Comparison of ENCODE assay signal across 12 cellular contexts in genomic region chr9:120942186-120943001, GRCh38. TPM values are rescaled to one million over a fixed set of nuclear protein-coding genes. Genes with fewer than 3 reads are reported as not detected.
DNase-seq lines count a peak whose midpoint lies in the region; ATAC-seq and TF ChIP-seq lines count a peak whose summit lies in the region.
"Had no signal": no experiment of that assay in that cellular context is flagged by ENCODE, and none has a peak within 500 bp of the region (broad histone marks: within the 10 kb centered on the region; RNA-seq: fewer than 3 reads in every experiment).

No MANE protein-coding gene starts in this region.

- no peak overlapping the region for H3K4me3 ChIP-seq in mammary epithelial cell (replicated peaks in 1 of 3; ENCODE audit: insufficient read depth in 1 of 3, low read depth in 2 of 3, low read length in 3 of 3)
- peak overlapping the region in 1 of 3 donors; percentile 42 for H3K4me3 ChIP-seq in skeletal muscle tissue (ENCODE audit: low read length in 3 of 3)

- intact Hi-C loops in mammary epithelial cell (cut with micrococcal nuclease): no loop called here
- intact Hi-C loops in activated CD8-positive, alpha-beta T cell treated with anti-CD3 and anti-CD28 coated beads for 36 hours (cut with micrococcal nuclease): no loop called here

- H3K23me2 ChIP-seq in H9 (ENCODE audit: insufficient read length, low read depth, low read length, poor library complexity, severe bottlenecking): no peaks in the 10 kb centered on the region

- dilution Hi-C loops in mammary epithelial cell (cut with HindIII; ENCODE audit: low sequenced_read_pairs): loop anchor here (25.0 kb wide), 1 partner anchor 180 kb away; no protein-coding TSS in a partner anchor

- H3K79me2 ChIP-seq in H9 (ENCODE audit: insufficient read depth, low read length) (no peaks in the 10 kb centered on the region), mammary epithelial cell (ENCODE audit: insufficient read depth, low read length) (no peaks in the 10 kb centered on the region)

- peak overlapping the region; percentile 51 for H2AFZ ChIP-seq in H9 (ENCODE audit: low read length)
- peak overlapping the region; percentile 58 for H2AFZ ChIP-seq in mammary epithelial cell (ENCODE audit: low read depth, low read length)

- H3K56ac ChIP-seq in H9 (ENCODE audit: insufficient read length, low read depth, low read length): no peak overlapping the region

- H3K4me1 ChIP-seq in H9 (ENCODE audit: insufficient read depth, low read length) (no peaks in the 10 kb centered on the region; the same call in 1 of the 2 replicates), mammary epithelial cell (ENCODE audit: insufficient read depth, low read length) (peaks cover 35% of the 10 kb centered on the region), skeletal muscle tissue (ENCODE audit: control insufficient read depth in 3 of 3, insufficient read depth in 3 of 3, low read length in 3 of 3) (peaks cover 8 to 18% (median 15%) of the 10 kb centered on the region in 3 donors)

- peaks cover 30 to 33% of the 10 kb centered on the region in 2 experiments for H3K4me1 Mint-ChIP-seq in H9
- peaks cover 5% of the 10 kb centered on the region for H3K4me1 Mint-ChIP-seq in activated CD8-positive, alpha-beta T cell treated with anti-CD3 and anti-CD28 coated beads for 36 hours (ENCODE audit: low read depth)
- H3K4me1 Mint-ChIP-seq: immature natural killer cell had no signal

- CTCF ChIA-PET in mammary epithelial cell (lab: Charles Lee; ENCODE audit: low non-redundant PET): no interaction called here
- CTCF ChIA-PET in activated CD8-positive, alpha-beta T cell treated with anti-CD3 and anti-CD28 coated beads for 36 hours (lab: Charles Lee): interaction anchor here (1.5 kb wide), 1 partner anchor 73 kb away, joined by 6 read pairs; no protein-coding TSS in a partner anchor

- H3K23ac ChIP-seq in H9 (ENCODE audit: insufficient read length, low read depth, low read length): no peak overlapping the region

- H4K5ac ChIP-seq in H9 (ENCODE audit: insufficient read length, low read depth, low read length): no peak overlapping the region

- POLR2A ChIA-PET in activated CD8-positive, alpha-beta T cell treated with anti-CD3 and anti-CD28 coated beads for 36 hours (lab: Charles Lee): interaction anchor here (1.0 to 60.2 kb wide), 2 partner anchors 48 to 110 kb away, joined by 3 to 2439 read pairs; partner anchors contain the start of genes PHF19 and TRAF1

- H3K9me3 ChIP-seq in H9 (ENCODE audit: control insufficient read depth, low read depth, low read length): no peaks in the 10 kb centered on the region
- H3K9me3 ChIP-seq in mammary epithelial cell (replicated peaks; ENCODE audit: insufficient read depth, low read length): no peaks in the 10 kb centered on the region
- no peaks in the 10 kb centered on the region for H3K9me3 ChIP-seq in skeletal muscle tissue (ENCODE audit: control insufficient read depth in 3 of 3, low read length in 3 of 3)

- no peak overlapping the region for H3K27ac ChIP-seq in H9 (ENCODE audit: insufficient read length, low read depth, low read length)
- H3K27ac ChIP-seq in mammary epithelial cell (ENCODE audit: insufficient read depth, low read depth, low read length): no peak overlapping the region
- peak overlapping the region; percentile 49 for H3K27ac ChIP-seq in skeletal muscle tissue (ENCODE audit: low read depth, low read length)

- no CpG with 5 or more reads among the region's 8 CpGs for WGBS in H9 (ENCODE audit: extremely low coverage, insufficient read length, low lambda C conversion rate)
- WGBS in mammary epithelial cell (ENCODE audit: low coverage, missing lambda C conversion rate): 49% methylated on average over 4 of the region's 8 CpGs

- H4K8ac ChIP-seq in H9 (replicated peaks; ENCODE audit: insufficient read length, low read depth, low read length): no peak overlapping the region

- H3K9me3 Mint-ChIP-seq in H9: no peaks in the 10 kb centered on the region
- H3K9me3 Mint-ChIP-seq in activated CD8-positive, alpha-beta T cell treated with anti-CD3 and anti-CD28 coated beads for 36 hours: no peaks in the 10 kb centered on the region
- H3K9me3 Mint-ChIP-seq: activated naive CD8-positive, alpha-beta T cell treated with anti-CD3 and anti-CD28 coated beads, Interleukin-2, amount 10 ng/mL, durations not matched to agents 7 days and 5 days; immature natural killer cell; T-helper 2 cell treated with Interferon-gamma antibody and Interleukin-4, amounts not matched to agents 5 μg/mL and 100 μg/mL, for 36 hours had no signal

- no peak overlapping the region for H2BK120ac ChIP-seq in H9 (ENCODE audit: low read depth, low read length, poor library complexity, severe bottlenecking)

- no peaks in the 10 kb centered on the region for H3K79me1 ChIP-seq in H9 (ENCODE audit: insufficient read depth, low read depth, low read length, poor library complexity, severe bottlenecking)

- no peak overlapping the region for H2BK5ac ChIP-seq in H9 (ENCODE audit: insufficient read length, low read length)

- H3K36me3 ChIP-seq in mammary epithelial cell (ENCODE audit: insufficient read depth, low read length) (no peaks in the 10 kb centered on the region), skeletal muscle tissue (ENCODE audit: control insufficient read depth in 3 of 3, insufficient read depth in 3 of 3, low read length in 3 of 3) (no peaks in the 10 kb centered on the region)

- no peak overlapping the region for H3K14ac ChIP-seq in H9 (ENCODE audit: insufficient read depth, low read length)

- peaks cover 1% of the 10 kb centered on the region; the same call in 1 of the 2 replicates for H3K27me3 Mint-ChIP-seq in H9 (ENCODE audit: low read depth)
- H3K27me3 Mint-ChIP-seq in activated CD8-positive, alpha-beta T cell treated with anti-CD3 and anti-CD28 coated beads for 36 hours: no peaks in the 10 kb centered on the region
- H3K27me3 Mint-ChIP-seq: activated naive CD8-positive, alpha-beta T cell treated with anti-CD3 and anti-CD28 coated beads, Interleukin-2, amount 10 ng/mL, durations not matched to agents 7 days and 5 days had no signal

- no peak overlapping the region for H2BK20ac ChIP-seq in H9 (ENCODE audit: low read depth, low read length, poor library complexity, severe bottlenecking)

- H3T11ph ChIP-seq in H9 (ENCODE audit: low read length): no peak overlapping the region

- H4K91ac ChIP-seq in H9 (ENCODE audit: insufficient read length, low read depth, low read length): no peak overlapping the region

- ATAC-seq in activated CD8-positive, alpha-beta T cell treated with anti-CD3 and anti-CD28 coated beads for 36 hours: no peak

- H3K4ac ChIP-seq in H9 (ENCODE audit: low read depth, low read length): no peak overlapping the region

- no TSS peak for BruUV-seq in mammary epithelial cell (replicated peaks; lab: Mats Ljungman, UMichigan)

- H4K20me1 ChIP-seq in H9 (ENCODE audit: control insufficient read depth, insufficient read depth, insufficient read length) (no peaks in the 10 kb centered on the region), mammary epithelial cell (ENCODE audit: insufficient read depth, low read length) (no peaks in the 10 kb centered on the region)

- H3K4me3 Mint-ChIP-seq in H9: no peak overlapping the region
- H3K4me3 Mint-ChIP-seq in activated CD8-positive, alpha-beta T cell treated with anti-CD3 and anti-CD28 coated beads for 36 hours: no peak overlapping the region
- H3K4me3 Mint-ChIP-seq: activated naive CD8-positive, alpha-beta T cell treated with anti-CD3 and anti-CD28 coated beads, Interleukin-2, amount 10 ng/mL, durations not matched to agents 7 days and 5 days; immature natural killer cell; T-helper 2 cell treated with Interferon-gamma antibody and Interleukin-4, amounts not matched to agents 5 μg/mL and 100 μg/mL, for 36 hours had no signal

- H2BK12ac ChIP-seq in H9 (ENCODE audit: insufficient read length, low read depth, low read length): no peak overlapping the region

- no peaks in the 10 kb centered on the region for H3K27me3 ChIP-seq in H9 (ENCODE audit: insufficient read depth, low read length)
- H3K27me3 ChIP-seq in mammary epithelial cell (ENCODE audit: insufficient read depth, low read length): no peaks in the 10 kb centered on the region
- no peaks in the 10 kb centered on the region for H3K27me3 ChIP-seq in skeletal muscle tissue (ENCODE audit: control insufficient read depth in 3 of 3, insufficient read depth in 3 of 3, low read length in 3 of 3)

- H3K9ac ChIP-seq in H9 (ENCODE audit: extremely low read depth, insufficient read length, low read length): no peak overlapping the region
- H3K9ac ChIP-seq in mammary epithelial cell (ENCODE audit: insufficient read depth, low read length): no peak overlapping the region
- peak overlapping the region; percentile 24 to 67 (median 63) for H3K9ac ChIP-seq in skeletal muscle tissue (ENCODE audit: low read depth in 1 of 3, low read length in 3 of 3)

- no peak overlapping the region for H3K18ac ChIP-seq in H9 (ENCODE audit: insufficient read length, low read depth, low read length)

- no peak for TF ChIP-seq CTCF in H9 (conservative IDR thresholded peaks at IDR 0.05)
- no peak for TF ChIP-seq CTCF in mammary epithelial cell (conservative IDR thresholded peaks at IDR 0.05 in 1 of 2, IDR thresholded peaks at IDR 0.05 in 1 of 2; ENCODE audit: extremely low read depth in 1 of 2, insufficient read depth in 1 of 2, low read depth in 1 of 2, low read length in 2 of 2)
- no peak for TF ChIP-seq CTCF in activated CD8-positive, alpha-beta T cell treated with anti-CD3 and anti-CD28 coated beads for 36 hours (IDR thresholded peaks at IDR 0.05)

- no peak overlapping the region for H2BK15ac ChIP-seq in H9 (ENCODE audit: low read depth, low read length)

- H3K4me2 ChIP-seq in H9 (ENCODE audit: insufficient read depth, insufficient read length, low read length) (no peak overlapping the region), mammary epithelial cell (ENCODE audit: insufficient read depth, low read depth, low read length) (no peak overlapping the region)

- DNase-seq in H9 (no peak), mammary epithelial cell (no peak), left kidney (ENCODE audit: low read depth, low spot score) (peak; percentile 74), NCI-H1694 (lab: John Stamatoyannopoulos, UW) (no peak), NCI-H2227 treated with DMSO at 0.1 percent for 48 hours (lab: John Stamatoyannopoulos, UW) (no peak), NK-92 (lab: John Stamatoyannopoulos, UW; ENCODE audit: unreplicated experiment) (no peak)
- DNase-seq in activated CD8-positive, alpha-beta T cell treated with anti-CD3 and anti-CD28 coated beads for 36 hours: no peak
- DNase-seq: activated naive CD8-positive, alpha-beta T cell treated with anti-CD3 and anti-CD28 coated beads, Interleukin-2, amount 10 ng/mL, durations not matched to agents 7 days and 5 days; immature natural killer cell; NCI-H526 had no signal

- H3K27ac Mint-ChIP-seq in H9: no peak overlapping the region
- H3K27ac Mint-ChIP-seq in activated CD8-positive, alpha-beta T cell treated with anti-CD3 and anti-CD28 coated beads for 36 hours: no peak overlapping the region
- H3K27ac Mint-ChIP-seq: activated naive CD8-positive, alpha-beta T cell treated with anti-CD3 and anti-CD28 coated beads, Interleukin-2, amount 10 ng/mL, durations not matched to agents 7 days and 5 days; immature natural killer cell; T-helper 2 cell treated with Interferon-gamma antibody and Interleukin-4, amounts not matched to agents 5 μg/mL and 100 μg/mL, for 36 hours had no signal

- no peak overlapping the region for H2AK5ac ChIP-seq in H9 (ENCODE audit: insufficient read length, low read length)

- H3K36me3 Mint-ChIP-seq in H9 (ENCODE audit: insufficient read depth in 1 of 3, low read depth in 3 of 3): no peaks in the 10 kb centered on the region
- H3K36me3 Mint-ChIP-seq in activated CD8-positive, alpha-beta T cell treated with anti-CD3 and anti-CD28 coated beads for 36 hours (ENCODE audit: low read depth): no peaks in the 10 kb centered on the region
- H3K36me3 Mint-ChIP-seq: activated naive CD8-positive, alpha-beta T cell treated with anti-CD3 and anti-CD28 coated beads, Interleukin-2, amount 10 ng/mL, durations not matched to agents 7 days and 5 days; immature natural killer cell had no signal

- in situ Hi-C loops in mammary epithelial cell (cut with MboI; ENCODE audit: low sequenced_read_pairs in 2 of 2): loop anchor here in 1 of 2 donors (25.0 kb wide), 1 partner anchor 330 kb away; no protein-coding TSS in a partner anchor

RNA-seq across cellular contexts. Expression of gene TRAF1, which starts 15.8 kb away (rescaled TPM):
- total RNA-seq in H9 (2021) (1.4 and 1.5 TPM in 2 replicates), mammary epithelial cell (1 to 10 TPM in 1 of 2 donors, under 1 TPM in 1; 0.89 to 1.0 TPM), skeletal muscle tissue (2.1 TPM)
- polyA plus RNA-seq in mammary epithelial cell: 0.28 TPM
- polyA minus RNA-seq in mammary epithelial cell: not detected
- 100 to 1,000 TPM; 147 to 150 TPM for total RNA-seq in activated CD8-positive, alpha-beta T cell treated with anti-CD3 and anti-CD28 coated beads for 36 hours

Comparison
In these comparisons a context has a peak if more than half of its experiments do, and no peak if none do; other contexts are left out.
1. H3K9ac ChIP-seq: peak in skeletal muscle tissue (3 of 3); none in H9 (single experiment) and mammary epithelial cell (single experiment).
2. RNA of gene TRAF1, which starts 15.8 kb away (total RNA-seq): 147 to 150 TPM in activated CD8-positive, alpha-beta T cell treated with anti-CD3 and anti-CD28 coated beads for 36 hours; 2.1 TPM in skeletal muscle tissue (single experiment), 1.4 to 1.5 TPM in H9 and 0.89 to 1.0 TPM in mammary epithelial cell; every median in the first group is over 10 times any median in the second.